9 cellular contexts compared by ENCODE assay signal in the genomic region with DNA sequence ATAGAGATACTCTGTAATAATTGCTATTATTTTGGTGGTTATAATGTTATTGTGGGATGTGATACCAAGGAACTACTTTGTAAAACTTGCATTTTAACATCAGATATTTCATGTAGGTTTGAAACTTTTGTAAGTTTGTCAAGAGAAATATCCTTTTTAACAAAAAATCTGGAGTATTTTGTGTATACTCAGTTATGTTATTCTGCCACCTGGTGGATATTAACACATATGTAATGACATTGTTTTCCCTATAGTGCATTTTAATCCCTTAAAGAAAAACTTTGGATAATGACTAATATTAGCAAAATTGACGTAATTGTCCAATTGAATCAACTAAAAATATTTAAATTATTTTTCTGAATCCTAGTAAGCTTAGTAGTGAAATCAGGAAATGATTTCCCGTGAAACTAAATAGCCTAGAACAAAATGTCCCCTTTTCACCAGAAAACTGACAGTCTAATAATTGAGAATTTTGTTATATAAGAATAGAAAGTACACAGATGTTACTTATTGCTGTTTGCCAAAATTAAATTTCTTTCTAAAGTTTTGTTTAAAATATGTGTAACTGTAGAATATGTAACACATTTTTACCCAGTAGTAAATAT. TPM values are rescaled to one million over a fixed set of nuclear protein-coding genes. Genes with fewer than 3 reads are reported as not detected.
DNase-seq lines count a peak whose midpoint lies in the region; ATAC-seq and TF ChIP-seq lines count a peak whose summit lies in the region.
"Had no signal": no experiment of that assay in that cellular context is flagged by ENCODE, and none has a peak within 500 bp of the region (broad histone marks: within the 10 kb centered on the region; RNA-seq: fewer than 3 reads in every experiment).

No MANE protein-coding gene starts in this region.

- H3K4me1 Mint-ChIP-seq in nephron = no peaks in the 10 kb centered on the region
- no peaks in the 10 kb centered on the region for H3K4me1 Mint-ChIP-seq in activated T-cell treated with anti-CD3 and anti-CD28 coated beads, Interleukin-2, amount 50 U/mL, for 4 hours (ENCODE audit: low read depth)
- H3K4me1 Mint-ChIP-seq: activated naive CD4-positive, alpha-beta T cell treated with anti-CD3 and anti-CD28 coated beads, Interleukin-2, amount 50 U/mL, for 24 hours had no signal

- no peak overlapping the region for H3K27ac Mint-ChIP-seq in nephron
- H3K27ac Mint-ChIP-seq: activated naive CD4-positive, alpha-beta T cell treated with anti-CD3 and anti-CD28 coated beads, Interleukin-2, amount 50 U/mL, for 24 hours had no signal

- no peak overlapping the region for H3K4me3 ChIP-seq in ascending aorta

- H3K9me3 ChIP-seq in ascending aorta = no peaks in the 10 kb centered on the region

- H3K36me3 Mint-ChIP-seq in nephron (ENCODE audit: low read depth) = peaks cover 50% of the 10 kb centered on the region
- peaks cover 7% of the 10 kb centered on the region for H3K36me3 Mint-ChIP-seq in activated T-cell treated with anti-CD3 and anti-CD28 coated beads, Interleukin-2, amount 50 U/mL, for 4 hours (ENCODE audit: insufficient read depth)

- intact Hi-C loops in ascending aorta (cut with DNase I) = loop anchor here (5.0 kb wide), 1 partner anchor 39 kb away; the partner anchor contains the start of gene KCTD3

- peaks cover 0 to 3% of the 10 kb centered on the region in 2 donors for H3K4me1 ChIP-seq in ascending aorta

- TF ChIP-seq CTCF in GM10266 (IDR thresholded peaks at IDR 0.05; ENCODE audit: control insufficient read depth, insufficient read depth, low read depth, missing control alignments) (peak; percentile 29), ascending aorta (IDR thresholded peaks at IDR 0.05) (peak in 2 of 3 experiments; percentile 35 to 39), nephron (IDR thresholded peaks at IDR 0.05; ENCODE audit: unreplicated experiment in 3 of 3) (peak; percentile 41 to 62 (median 43))

- DNase-seq in GM10266 (ENCODE audit: extremely low spot score) = no peak
- no peak for DNase-seq in ascending aorta (ENCODE audit: low spot score in 2 of 2)
- no peak for DNase-seq in central memory CD4-positive, alpha-beta T cell
- DNase-seq in activated T-cell treated with anti-CD3 and anti-CD28 coated beads, Interleukin-2, amount 50 U/mL, for 4 hours = no peak
- no peak for DNase-seq in activated CD4-positive, alpha-beta T cell treated with anti-CD3 and anti-CD28 coated beads, Interleukin-2, amount 50 U/mL, for 1 hour

- peaks cover under 1 to 7% of the 10 kb centered on the region in 2 donors for H3K36me3 ChIP-seq in ascending aorta

- H3K27me3 Mint-ChIP-seq in nephron (ENCODE audit: low read depth) = no peaks in the 10 kb centered on the region
- no peaks in the 10 kb centered on the region for H3K27me3 Mint-ChIP-seq in activated T-cell treated with anti-CD3 and anti-CD28 coated beads, Interleukin-2, amount 50 U/mL, for 4 hours (ENCODE audit: low read depth)
- H3K27me3 Mint-ChIP-seq: activated naive CD4-positive, alpha-beta T cell treated with anti-CD3 and anti-CD28 coated beads, Interleukin-2, amount 50 U/mL, for 24 hours had no signal

- ATAC-seq in HG02852 (IDR thresholded peaks at IDR 0.05; ENCODE audit: unreplicated experiment) (peak; percentile 55), GM19023 (IDR thresholded peaks at IDR 0.05; ENCODE audit: unreplicated experiment) (no peak)
- ATAC-seq in activated T-cell treated with anti-CD3 and anti-CD28 coated beads, Interleukin-2, amount 50 U/mL, for 4 hours = no peak

- no peaks in the 10 kb centered on the region for H3K27me3 ChIP-seq in ascending aorta

- H3K27ac ChIP-seq in ascending aorta = no peak overlapping the region

- H3K9me3 Mint-ChIP-seq in nephron = no peaks in the 10 kb centered on the region
- H3K9me3 Mint-ChIP-seq in activated T-cell treated with anti-CD3 and anti-CD28 coated beads, Interleukin-2, amount 50 U/mL, for 4 hours = no peaks in the 10 kb centered on the region
- H3K9me3 Mint-ChIP-seq: activated naive CD4-positive, alpha-beta T cell treated with anti-CD3 and anti-CD28 coated beads, Interleukin-2, amount 50 U/mL, for 24 hours had no signal

- no peak overlapping the region for H3K4me3 Mint-ChIP-seq in nephron
- no peak overlapping the region for H3K4me3 Mint-ChIP-seq in activated T-cell treated with anti-CD3 and anti-CD28 coated beads, Interleukin-2, amount 50 U/mL, for 4 hours
- H3K4me3 Mint-ChIP-seq: activated naive CD4-positive, alpha-beta T cell treated with anti-CD3 and anti-CD28 coated beads, Interleukin-2, amount 50 U/mL, for 24 hours had no signal

RNA-seq across cellular contexts. Expression of gene KCTD3, which starts 39.6 kb away (rescaled TPM):
- 55.8 TPM for total RNA-seq in ascending aorta
- total RNA-seq in activated T-cell treated with anti-CD3 and anti-CD28 coated beads, Interleukin-2, amount 50 U/mL, for 4 hours = 1 to 10 TPM; 1.8 to 2.8 (median 2.0) TPM

Comparison
In these comparisons a context has a peak if more than half of its experiments do, and no peak if none do; other contexts are left out.
1. RNA of gene KCTD3, which starts 39.6 kb away (total RNA-seq): 55.8 TPM in ascending aorta (single experiment); 1.8 to 2.8 TPM in activated T-cell treated with anti-CD3 and anti-CD28 coated beads, Interleukin-2, amount 50 U/mL, for 4 hours; every median in the first group is over 10 times any median in the second.
2. Peak in every context shown above with its lines, with median percentiles within 50 percentile points of each other: CTCF ChIP-seq.